In genomic region chr22:17559188-17559587, GRCh38 we compare ENCODE assay signal across 28 cellular contexts. TPM values are rescaled to one million over a fixed set of nuclear protein-coding genes. Genes with fewer than 3 reads are reported as not detected.
"Had no signal": no experiment of that assay in that cellular context is flagged by ENCODE, and none has a peak within 500 bp of the region (broad histone marks: within the 10 kb centered on the region; RNA-seq: fewer than 3 reads in every experiment).

No MANE protein-coding gene starts in this region.

- H3K27ac ChIP-seq: colonic mucosa, hepatocyte, ovary, right lobe of liver, stomach, thyroid gland, vagina had no signal

- H2AFZ ChIP-seq: hepatocyte had no signal

- ATAC-seq: naive thymus-derived CD4-positive, alpha-beta T cell; stimulated activated effector memory CD8-positive, alpha-beta T cell treated with anti-CD3 and anti-CD28 coated beads, Interleukin-12 subunit alpha, Interleukin-12 subunit beta, amount 100 ng/mL, for 72 hours had no signal

- H3K9me3 ChIP-seq: colonic mucosa, esophagus muscularis mucosa, heart left ventricle, ovary, right lobe of liver, stomach, thyroid gland, vagina had no signal

- H3K4me3 Mint-ChIP-seq: dendritic cell treated with granulocyte-macrophage colony-stimulating factor and Interleukin-4, amounts not matched to agents 40 ng/mL and 50 ng/mL, for 4 days; endodermal cell; naive thymus-derived CD4-positive, alpha-beta T cell; stimulated activated effector memory CD8-positive, alpha-beta T cell treated with anti-CD3 and anti-CD28 coated beads, Interleukin-12 subunit alpha, Interleukin-12 subunit beta, amount 100 ng/mL, for 72 hours had no signal

- H3K27ac Mint-ChIP-seq: dendritic cell treated with granulocyte-macrophage colony-stimulating factor and Interleukin-4, amounts not matched to agents 40 ng/mL and 50 ng/mL, for 4 days; endodermal cell; naive thymus-derived CD4-positive, alpha-beta T cell; stimulated activated effector memory CD8-positive, alpha-beta T cell treated with anti-CD3 and anti-CD28 coated beads, Interleukin-12 subunit alpha, Interleukin-12 subunit beta, amount 100 ng/mL, for 72 hours had no signal

- H3K4me1 ChIP-seq: colonic mucosa had no signal

- H3K79me2 ChIP-seq: hepatocyte had no signal

- H3K4me2 ChIP-seq: hepatocyte, smooth muscle cell had no signal

- H3K27me3 ChIP-seq: colonic mucosa, esophagus muscularis mucosa, heart left ventricle, hepatocyte, ovary, right lobe of liver, stomach, thyroid gland, vagina had no signal

- H3K36me3 Mint-ChIP-seq: naive thymus-derived CD4-positive, alpha-beta T cell; stimulated activated effector memory CD8-positive, alpha-beta T cell treated with anti-CD3 and anti-CD28 coated beads, Interleukin-12 subunit alpha, Interleukin-12 subunit beta, amount 100 ng/mL, for 72 hours had no signal

- H3K9me3 Mint-ChIP-seq: dendritic cell treated with granulocyte-macrophage colony-stimulating factor and Interleukin-4, amounts not matched to agents 40 ng/mL and 50 ng/mL, for 4 days; stimulated activated effector memory CD8-positive, alpha-beta T cell treated with anti-CD3 and anti-CD28 coated beads, Interleukin-12 subunit alpha, Interleukin-12 subunit beta, amount 100 ng/mL, for 72 hours had no signal

- H3K4me3 ChIP-seq: colonic mucosa, esophagus muscularis mucosa, heart left ventricle, hepatocyte, ovary, right lobe of liver, smooth muscle cell, stomach, thyroid gland, vagina had no signal

- H3K4me1 Mint-ChIP-seq: naive thymus-derived CD4-positive, alpha-beta T cell; stimulated activated effector memory CD8-positive, alpha-beta T cell treated with anti-CD3 and anti-CD28 coated beads, Interleukin-12 subunit alpha, Interleukin-12 subunit beta, amount 100 ng/mL, for 72 hours had no signal

- DNase-seq: colonic mucosa; effector CD8-positive, alpha-beta T cell; endodermal cell; foreskin melanocyte; kidney; midbrain; naive thymus-derived CD4-positive, alpha-beta T cell; occipital lobe; retina; right lobe of liver; stimulated activated CD4-positive, alpha-beta T cell treated with anti-CD3 and anti-CD28 coated beads, Interleukin-4, amount 100 ng/mL, for 24 hours; stimulated activated naive CD4-positive, alpha-beta T cell treated with Interleukin-2 at 50 U/mL for 16 hours; stomach; thyroid gland had no signal

- H3K36me3 ChIP-seq: colonic mucosa, esophagus muscularis mucosa, ovary, stomach, thyroid gland, vagina had no signal

RNA-seq across cellular contexts. Expression of gene SLC25A18, which starts 4.1 kb away (rescaled TPM):
- total RNA-seq: chondrocyte; colonic mucosa; endothelial cell of umbilical vein; epithelial cell of proximal tubule; fibroblast of lung; lung microvascular endothelial cell; naive thymus-derived CD4-positive, alpha-beta T cell; pulmonary artery endothelial cell had no signal
- polyA plus RNA-seq: endothelial cell of umbilical vein had no signal
